In genomic region chr11:10305262-10305963, GRCh38 we compare ENCODE assay signal across 1 cellular context.
A peak's percentile ranks its signal among the peaks of the same experiment; 100 is the strongest.
TF ChIP-seq lines count a peak whose summit lies in the region.

No MANE protein-coding gene starts in this region.

TF ChIP-seq in HepG2, 621 proteins besides CTCF, POLR2A, EP300 and RAD21 (continued from another document):
- 0 out of 2 replicates have a peak, but pooled peaks have one; percentile 23 for TF ChIP-seq ZNF503 (CRISPR knock-in tag; IDR thresholded peaks at IDR 0.05)
- TF ChIP-seq GFI1 (CRISPR knock-in tag; IDR thresholded peaks at IDR 0.05; ENCODE audit: borderline replicate concordance): 0 out of 2 replicates have a peak, but pooled peaks have one; percentile 10
- TF ChIP-seq TFE3 (CRISPR knock-in tag; IDR thresholded peaks at IDR 0.05): no peak
- peak; percentile 31; the same call in 1 of the 2 replicates for TF ChIP-seq ZNF136 (CRISPR knock-in tag; IDR thresholded peaks at IDR 0.05; ENCODE audit: low read depth)
- 0 out of 2 replicates have a peak, but pooled peaks have one; percentile 5 for TF ChIP-seq TBX2 (CRISPR knock-in tag; IDR thresholded peaks at IDR 0.05; ENCODE audit: borderline replicate concordance)
- peak; percentile 85; the same call in 1 of the 2 replicates for TF ChIP-seq ZFP91 (CRISPR knock-in tag; IDR thresholded peaks at IDR 0.05; ENCODE audit: borderline replicate concordance)
- TF ChIP-seq ZNF326 (CRISPR knock-in tag; IDR thresholded peaks at IDR 0.05; ENCODE audit: borderline replicate concordance): no peak
- TF ChIP-seq ZNF180 (CRISPR knock-in tag; IDR thresholded peaks at IDR 0.05; ENCODE audit: borderline replicate concordance, low read depth): peak; percentile 59; the same call in 1 of the 2 replicates
- peak; percentile 12 for TF ChIP-seq TAF15 (IDR thresholded peaks at IDR 0.05; ENCODE audit: low read depth, low read length, poor library complexity, severe bottlenecking)
- TF ChIP-seq IRF2 (CRISPR knock-in tag; IDR thresholded peaks at IDR 0.05): no peak
- no peak for TF ChIP-seq NFYB (CRISPR knock-in tag; IDR thresholded peaks at IDR 0.05)
- TF ChIP-seq FOXP1 (IDR thresholded peaks at IDR 0.05): no peak
- no peak for TF ChIP-seq FOXP1 (CRISPR knock-in tag; IDR thresholded peaks at IDR 0.05)
- TF ChIP-seq ZNF781 (CRISPR knock-in tag; IDR thresholded peaks at IDR 0.05; ENCODE audit: borderline replicate concordance, not compliant biosample characterization): peak; percentile 25
- TF ChIP-seq ZBTB14 (CRISPR knock-in tag; IDR thresholded peaks at IDR 0.05): peak; percentile 59
- TF ChIP-seq U2AF1 (optimal IDR thresholded peaks at IDR 0.05; ENCODE audit: low read depth, low read length): peak; percentile 48
- TF ChIP-seq ZNF691 (CRISPR knock-in tag; IDR thresholded peaks at IDR 0.05; ENCODE audit: borderline replicate concordance, low read depth): no peak
- TF ChIP-seq ZNF619 (CRISPR knock-in tag; IDR thresholded peaks at IDR 0.05): no peak
- TF ChIP-seq ZNF12 (CRISPR knock-in tag; IDR thresholded peaks at IDR 0.05): no peak
- TF ChIP-seq SATB2 (CRISPR knock-in tag; IDR thresholded peaks at IDR 0.05): 0 out of 2 replicates have a peak, but pooled peaks have one; percentile 23
- 0 out of 2 replicates have a peak, but pooled peaks have one; percentile 7 for TF ChIP-seq ZNF792 (CRISPR knock-in tag; IDR thresholded peaks at IDR 0.05)
- TF ChIP-seq ZSCAN29 (CRISPR knock-in tag; conservative IDR thresholded peaks at IDR 0.05): no peak
- no peak for TF ChIP-seq ZNF678 (CRISPR knock-in tag; IDR thresholded peaks at IDR 0.05)
- TF ChIP-seq SRY (CRISPR knock-in tag; IDR thresholded peaks at IDR 0.05): 0 out of 2 replicates have a peak, but pooled peaks have one; percentile 23
- TF ChIP-seq ZNF512B (CRISPR knock-in tag; IDR thresholded peaks at IDR 0.05; ENCODE audit: borderline replicate concordance): 0 out of 2 replicates have a peak, but pooled peaks have one; percentile 58
- no peak for TF ChIP-seq FOXM1 (CRISPR knock-in tag; IDR thresholded peaks at IDR 0.05)
- TF ChIP-seq ZFX (CRISPR knock-in tag; IDR thresholded peaks at IDR 0.05; ENCODE audit: low read depth): peak; percentile 43; the same call in 1 of the 2 replicates
- no peak for TF ChIP-seq HIC2 (CRISPR knock-in tag; IDR thresholded peaks at IDR 0.05; ENCODE audit: low read depth)
- peak; percentile 55; the same call in 1 of the 2 replicates for TF ChIP-seq GMEB1 (CRISPR knock-in tag; IDR thresholded peaks at IDR 0.05; ENCODE audit: borderline replicate concordance)
